Comparison of ENCODE assay signal across 8 cellular contexts in genomic region chr19:18281082-18282020, GRCh38. TPM values are rescaled to one million over a fixed set of nuclear protein-coding genes. Genes with fewer than 3 reads are reported as not detected.
DNase-seq lines count a peak whose midpoint lies in the region; ATAC-seq and TF ChIP-seq lines count a peak whose summit lies in the region.

Gene JUND (minus strand): TSS chr19:18281622. CDS start chr19:18281484, 138 bp downstream.

- H3K9me3 ChIP-seq in AG04450 (ENCODE audit: control insufficient read depth, insufficient read depth, low read length) (peaks cover 2% of the 10 kb centered on the region; the same call in 1 of the 2 replicates), WERI-Rb-1 (ENCODE audit: severe bottlenecking) (no peaks in the 10 kb centered on the region), breast epithelium (no peaks in the 10 kb centered on the region), iPS-20b (ENCODE audit: insufficient read depth, low read depth, low read length) (no peaks in the 10 kb centered on the region)

- POLR2A ChIA-PET in AG04450 (lab: Yijun Ruan, JAX), result interaction anchor here (0.5 to 4.4 kb wide), 44 partner anchors 10 to 638 kb away, joined by 3 to 130 read pairs (median 5); partner anchors contain the start of genes COPE, DDX49, GDF15 and LSM4

- peak within 1 kb of the TSS; percentile 99 for H3K27ac ChIP-seq in AG04450 (ENCODE audit: low read depth, low read length)
- H3K27ac ChIP-seq in WERI-Rb-1, result peak within 1 kb of the TSS; percentile 100
- H3K27ac ChIP-seq in breast epithelium, result peak within 1 kb of the TSS; percentile 100
- H3K27ac ChIP-seq in iPS-20b (ENCODE audit: low read length), result peak within 1 kb of the TSS; percentile 100
- peak within 1 kb of the TSS; percentile 94 to 100 (median 99) for H3K27ac ChIP-seq in skin epidermis

- no peaks in the 10 kb centered on the region for H3K27me3 ChIP-seq in AG04450 (ENCODE audit: control insufficient read depth, insufficient read depth, low read length)
- H3K27me3 ChIP-seq in WERI-Rb-1 (ENCODE audit: insufficient read depth, low read depth, severe bottlenecking), result no peaks in the 10 kb centered on the region
- no peaks in the 10 kb centered on the region for H3K27me3 ChIP-seq in breast epithelium
- H3K27me3 ChIP-seq in iPS-20b (ENCODE audit: insufficient read depth, low read length), result peaks cover 1% of the 10 kb centered on the region; the same call in 1 of the 2 replicates

- ATAC-seq in GM18870 (IDR thresholded peaks at IDR 0.05; ENCODE audit: unreplicated experiment) (peak; percentile 49), HG03108 (IDR thresholded peaks at IDR 0.05; ENCODE audit: unreplicated experiment) (peak; percentile 60)

- no peak for TF ChIP-seq CTCF in AG04450 (IDR thresholded peaks at IDR 0.05; ENCODE audit: low read depth, low read length)
- no peak for TF ChIP-seq CTCF in WERI-Rb-1 (IDR thresholded peaks at IDR 0.05; ENCODE audit: low read depth, low read length)
- peak in 1 of 3 donors; percentile 31 for TF ChIP-seq CTCF in breast epithelium (IDR thresholded peaks at IDR 0.05)

- H3K4me3 ChIP-seq in AG04450 (ENCODE audit: low read depth, low read length) (peak within 1 kb of the TSS; percentile 97), WERI-Rb-1 (ENCODE audit: low read depth, low read length) (peak within 1 kb of the TSS; percentile 95), breast epithelium (peak within 1 kb of the TSS; percentile 95 to 98 (median 97)), iPS-20b (ENCODE audit: low read length) (peak within 1 kb of the TSS; percentile 90), skin epidermis (peak within 1 kb of the TSS; percentile 73 to 96 (median 92))

- intact Hi-C loops in breast epithelium (cut with DNase I; ENCODE audit: low total_unique reads), result loop anchor here (5.0 kb wide), 2 partner anchors 41 to 1619 kb away; partner anchors contain the start of genes LSM4, SMIM7 and TMEM38A

- H3K9ac ChIP-seq in iPS-20b (ENCODE audit: low read depth, low read length), result peak within 1 kb of the TSS; percentile 99

- peak; percentile 94 for DNase-seq in AG04450 (ENCODE audit: low read depth, low spot score)
- peak; percentile 98 for DNase-seq in NCI-H2196 (lab: John Stamatoyannopoulos, UW; ENCODE audit: unreplicated experiment)
- peak; percentile 97 for DNase-seq in WERI-Rb-1
- DNase-seq in breast epithelium (ENCODE audit: low spot score in 2 of 2), result peak; percentile 97 to 99

- CTCF ChIA-PET in AG04450 (lab: Charles Lee), result interaction anchor here (0.6 to 4.8 kb wide), 9 partner anchors 24 to 131 kb away, joined by 3 to 122 read pairs (median 4); partner anchors contain the start of gene LSM4

- H3K4me1 ChIP-seq in breast epithelium, result no peaks in the 10 kb centered on the region
- H3K4me1 ChIP-seq in iPS-20b (ENCODE audit: insufficient read depth, low read length), result peaks cover 8% of the 10 kb centered on the region; the same call in 1 of the 2 replicates

- H3K36me3 ChIP-seq in WERI-Rb-1, result peaks cover 42% of the 10 kb centered on the region
- no peaks in the 10 kb centered on the region for H3K36me3 ChIP-seq in breast epithelium
- H3K36me3 ChIP-seq in iPS-20b (ENCODE audit: insufficient read depth, low read depth, low read length), result peaks cover 12% of the 10 kb centered on the region

- peak; percentile 46 for TF ChIP-seq POLR2A in breast epithelium (IDR thresholded peaks at IDR 0.05)

RNA-seq across cellular contexts. Expression of gene JUND, which starts in this region (rescaled TPM):
- 48.6 and 67.8 TPM in 2 replicates for polyA plus RNA-seq in AG04450 (2011; rRNA removed)
- 30.6 and 31.7 TPM in 2 replicates for polyA minus RNA-seq in AG04450 (2011; rRNA and poly(A)+ RNA removed)
- 100 to 1,000 TPM; 325 to 833 (median 602) TPM for total RNA-seq in breast epithelium

Comparison
In these comparisons a context has a peak if more than half of its experiments do, and no peak if none do; other contexts are left out.
1. Peak in every context shown above with its lines: DNase-seq, ATAC-seq, H3K4me3 ChIP-seq and H3K27ac ChIP-seq.